2 cellular contexts compared by ENCODE assay signal in the genomic region with DNA sequence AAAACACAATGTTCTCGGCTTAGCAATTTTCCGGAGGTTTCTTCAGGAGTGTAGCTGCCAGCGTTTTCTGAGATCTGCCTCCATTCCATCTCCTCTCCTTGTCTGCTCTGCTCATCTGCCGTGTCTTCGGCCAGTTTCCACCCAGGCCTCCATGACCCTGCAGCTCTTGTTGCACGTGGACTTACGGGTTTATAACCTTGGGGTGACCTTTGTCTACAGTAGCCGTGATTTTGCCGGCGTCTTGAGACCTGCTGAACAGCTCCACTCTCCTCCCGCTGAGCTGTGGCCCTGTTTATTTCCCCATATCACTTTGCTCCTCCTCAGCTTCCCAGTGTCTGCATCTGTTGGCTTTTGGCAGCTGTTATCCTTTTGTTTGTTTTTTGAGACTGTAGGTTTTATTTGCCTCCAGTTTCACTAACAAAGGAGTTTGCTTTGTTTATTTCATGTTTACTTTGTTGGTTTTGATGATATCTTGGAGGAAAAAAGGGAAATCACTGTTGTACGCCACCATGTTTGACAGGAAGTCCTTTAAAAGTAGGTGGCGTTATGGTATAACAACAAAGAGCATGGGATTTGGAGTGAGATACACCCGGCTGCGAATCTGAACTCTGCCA.
TF ChIP-seq lines count a peak whose summit lies in the region.

No MANE protein-coding gene starts in this region.

TF ChIP-seq in A549, 52 proteins besides CTCF, POLR2A, EP300 and RAD21:
- TF ChIP-seq, protein P1, sequence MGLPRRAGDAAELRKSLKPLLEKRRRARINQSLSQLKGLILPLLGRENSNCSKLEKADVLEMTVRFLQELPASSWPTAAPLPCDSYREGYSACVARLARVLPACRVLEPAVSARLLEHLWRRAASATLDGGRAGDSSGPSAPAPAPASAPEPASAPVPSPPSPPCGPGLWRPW (IDR thresholded peaks at IDR 0.05) = no peak
- 0 out of 2 replicates have a peak, but pooled peaks have one; percentile 33 for TF ChIP-seq GATA3 (IDR thresholded peaks at IDR 0.05; ENCODE audit: borderline replicate concordance)

TF ChIP-seq in K562, 482 proteins besides CTCF, POLR2A, EP300 and RAD21:
- TF ChIP-seq, protein P2, sequence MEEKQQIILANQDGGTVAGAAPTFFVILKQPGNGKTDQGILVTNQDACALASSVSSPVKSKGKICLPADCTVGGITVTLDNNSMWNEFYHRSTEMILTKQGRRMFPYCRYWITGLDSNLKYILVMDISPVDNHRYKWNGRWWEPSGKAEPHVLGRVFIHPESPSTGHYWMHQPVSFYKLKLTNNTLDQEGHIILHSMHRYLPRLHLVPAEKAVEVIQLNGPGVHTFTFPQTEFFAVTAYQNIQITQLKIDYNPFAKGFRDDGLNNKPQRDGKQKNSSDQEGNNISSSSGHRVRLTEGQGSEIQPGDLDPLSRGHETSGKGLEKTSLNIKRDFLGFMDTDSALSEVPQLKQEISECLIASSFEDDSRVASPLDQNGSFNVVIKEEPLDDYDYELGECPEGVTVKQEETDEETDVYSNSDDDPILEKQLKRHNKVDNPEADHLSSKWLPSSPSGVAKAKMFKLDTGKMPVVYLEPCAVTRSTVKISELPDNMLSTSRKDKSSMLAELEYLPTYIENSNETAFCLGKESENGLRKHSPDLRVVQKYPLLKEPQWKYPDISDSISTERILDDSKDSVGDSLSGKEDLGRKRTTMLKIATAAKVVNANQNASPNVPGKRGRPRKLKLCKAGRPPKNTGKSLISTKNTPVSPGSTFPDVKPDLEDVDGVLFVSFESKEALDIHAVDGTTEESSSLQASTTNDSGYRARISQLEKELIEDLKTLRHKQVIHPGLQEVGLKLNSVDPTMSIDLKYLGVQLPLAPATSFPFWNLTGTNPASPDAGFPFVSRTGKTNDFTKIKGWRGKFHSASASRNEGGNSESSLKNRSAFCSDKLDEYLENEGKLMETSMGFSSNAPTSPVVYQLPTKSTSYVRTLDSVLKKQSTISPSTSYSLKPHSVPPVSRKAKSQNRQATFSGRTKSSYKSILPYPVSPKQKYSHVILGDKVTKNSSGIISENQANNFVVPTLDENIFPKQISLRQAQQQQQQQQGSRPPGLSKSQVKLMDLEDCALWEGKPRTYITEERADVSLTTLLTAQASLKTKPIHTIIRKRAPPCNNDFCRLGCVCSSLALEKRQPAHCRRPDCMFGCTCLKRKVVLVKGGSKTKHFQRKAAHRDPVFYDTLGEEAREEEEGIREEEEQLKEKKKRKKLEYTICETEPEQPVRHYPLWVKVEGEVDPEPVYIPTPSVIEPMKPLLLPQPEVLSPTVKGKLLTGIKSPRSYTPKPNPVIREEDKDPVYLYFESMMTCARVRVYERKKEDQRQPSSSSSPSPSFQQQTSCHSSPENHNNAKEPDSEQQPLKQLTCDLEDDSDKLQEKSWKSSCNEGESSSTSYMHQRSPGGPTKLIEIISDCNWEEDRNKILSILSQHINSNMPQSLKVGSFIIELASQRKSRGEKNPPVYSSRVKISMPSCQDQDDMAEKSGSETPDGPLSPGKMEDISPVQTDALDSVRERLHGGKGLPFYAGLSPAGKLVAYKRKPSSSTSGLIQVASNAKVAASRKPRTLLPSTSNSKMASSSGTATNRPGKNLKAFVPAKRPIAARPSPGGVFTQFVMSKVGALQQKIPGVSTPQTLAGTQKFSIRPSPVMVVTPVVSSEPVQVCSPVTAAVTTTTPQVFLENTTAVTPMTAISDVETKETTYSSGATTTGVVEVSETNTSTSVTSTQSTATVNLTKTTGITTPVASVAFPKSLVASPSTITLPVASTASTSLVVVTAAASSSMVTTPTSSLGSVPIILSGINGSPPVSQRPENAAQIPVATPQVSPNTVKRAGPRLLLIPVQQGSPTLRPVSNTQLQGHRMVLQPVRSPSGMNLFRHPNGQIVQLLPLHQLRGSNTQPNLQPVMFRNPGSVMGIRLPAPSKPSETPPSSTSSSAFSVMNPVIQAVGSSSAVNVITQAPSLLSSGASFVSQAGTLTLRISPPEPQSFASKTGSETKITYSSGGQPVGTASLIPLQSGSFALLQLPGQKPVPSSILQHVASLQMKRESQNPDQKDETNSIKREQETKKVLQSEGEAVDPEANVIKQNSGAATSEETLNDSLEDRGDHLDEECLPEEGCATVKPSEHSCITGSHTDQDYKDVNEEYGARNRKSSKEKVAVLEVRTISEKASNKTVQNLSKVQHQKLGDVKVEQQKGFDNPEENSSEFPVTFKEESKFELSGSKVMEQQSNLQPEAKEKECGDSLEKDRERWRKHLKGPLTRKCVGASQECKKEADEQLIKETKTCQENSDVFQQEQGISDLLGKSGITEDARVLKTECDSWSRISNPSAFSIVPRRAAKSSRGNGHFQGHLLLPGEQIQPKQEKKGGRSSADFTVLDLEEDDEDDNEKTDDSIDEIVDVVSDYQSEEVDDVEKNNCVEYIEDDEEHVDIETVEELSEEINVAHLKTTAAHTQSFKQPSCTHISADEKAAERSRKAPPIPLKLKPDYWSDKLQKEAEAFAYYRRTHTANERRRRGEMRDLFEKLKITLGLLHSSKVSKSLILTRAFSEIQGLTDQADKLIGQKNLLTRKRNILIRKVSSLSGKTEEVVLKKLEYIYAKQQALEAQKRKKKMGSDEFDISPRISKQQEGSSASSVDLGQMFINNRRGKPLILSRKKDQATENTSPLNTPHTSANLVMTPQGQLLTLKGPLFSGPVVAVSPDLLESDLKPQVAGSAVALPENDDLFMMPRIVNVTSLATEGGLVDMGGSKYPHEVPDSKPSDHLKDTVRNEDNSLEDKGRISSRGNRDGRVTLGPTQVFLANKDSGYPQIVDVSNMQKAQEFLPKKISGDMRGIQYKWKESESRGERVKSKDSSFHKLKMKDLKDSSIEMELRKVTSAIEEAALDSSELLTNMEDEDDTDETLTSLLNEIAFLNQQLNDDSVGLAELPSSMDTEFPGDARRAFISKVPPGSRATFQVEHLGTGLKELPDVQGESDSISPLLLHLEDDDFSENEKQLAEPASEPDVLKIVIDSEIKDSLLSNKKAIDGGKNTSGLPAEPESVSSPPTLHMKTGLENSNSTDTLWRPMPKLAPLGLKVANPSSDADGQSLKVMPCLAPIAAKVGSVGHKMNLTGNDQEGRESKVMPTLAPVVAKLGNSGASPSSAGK (IDR thresholded peaks at IDR 0.05) = 0 out of 2 replicates have a peak, but pooled peaks have one; percentile 12
- TF ChIP-seq SPI1 (IDR thresholded peaks at IDR 0.05; ENCODE audit: borderline replicate concordance, low read depth, low read length) (no peak), ESRRA (IDR thresholded peaks at IDR 0.05; ENCODE audit: borderline replicate concordance, low read depth) (peak; percentile 59)
- TF ChIP-seq, protein P3, sequence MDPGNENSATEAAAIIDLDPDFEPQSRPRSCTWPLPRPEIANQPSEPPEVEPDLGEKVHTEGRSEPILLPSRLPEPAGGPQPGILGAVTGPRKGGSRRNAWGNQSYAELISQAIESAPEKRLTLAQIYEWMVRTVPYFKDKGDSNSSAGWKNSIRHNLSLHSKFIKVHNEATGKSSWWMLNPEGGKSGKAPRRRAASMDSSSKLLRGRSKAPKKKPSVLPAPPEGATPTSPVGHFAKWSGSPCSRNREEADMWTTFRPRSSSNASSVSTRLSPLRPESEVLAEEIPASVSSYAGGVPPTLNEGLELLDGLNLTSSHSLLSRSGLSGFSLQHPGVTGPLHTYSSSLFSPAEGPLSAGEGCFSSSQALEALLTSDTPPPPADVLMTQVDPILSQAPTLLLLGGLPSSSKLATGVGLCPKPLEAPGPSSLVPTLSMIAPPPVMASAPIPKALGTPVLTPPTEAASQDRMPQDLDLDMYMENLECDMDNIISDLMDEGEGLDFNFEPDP (CRISPR knock-in tag; IDR thresholded peaks at IDR 0.05) = no peak
- TF ChIP-seq, protein P4, sequence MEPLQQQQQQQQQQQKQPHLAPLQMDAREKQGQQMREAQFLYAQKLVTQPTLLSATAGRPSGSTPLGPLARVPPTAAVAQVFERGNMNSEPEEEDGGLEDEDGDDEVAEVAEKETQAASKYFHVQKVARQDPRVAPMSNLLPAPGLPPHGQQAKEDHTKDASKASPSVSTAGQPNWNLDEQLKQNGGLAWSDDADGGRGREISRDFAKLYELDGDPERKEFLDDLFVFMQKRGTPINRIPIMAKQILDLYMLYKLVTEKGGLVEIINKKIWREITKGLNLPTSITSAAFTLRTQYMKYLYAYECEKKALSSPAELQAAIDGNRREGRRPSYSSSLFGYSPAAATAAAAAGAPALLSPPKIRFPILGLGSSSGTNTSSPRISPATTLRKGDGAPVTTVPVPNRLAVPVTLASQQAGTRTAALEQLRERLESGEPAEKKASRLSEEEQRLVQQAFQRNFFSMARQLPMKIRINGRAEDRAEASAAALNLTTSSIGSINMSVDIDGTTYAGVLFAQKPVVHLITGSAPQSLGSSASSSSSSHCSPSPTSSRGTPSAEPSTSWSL (CRISPR knock-in tag; IDR thresholded peaks at IDR 0.05; ENCODE audit: borderline replicate concordance) = no peak
